Comparison of ENCODE assay signal across 28 cellular contexts in the genomic region with DNA sequence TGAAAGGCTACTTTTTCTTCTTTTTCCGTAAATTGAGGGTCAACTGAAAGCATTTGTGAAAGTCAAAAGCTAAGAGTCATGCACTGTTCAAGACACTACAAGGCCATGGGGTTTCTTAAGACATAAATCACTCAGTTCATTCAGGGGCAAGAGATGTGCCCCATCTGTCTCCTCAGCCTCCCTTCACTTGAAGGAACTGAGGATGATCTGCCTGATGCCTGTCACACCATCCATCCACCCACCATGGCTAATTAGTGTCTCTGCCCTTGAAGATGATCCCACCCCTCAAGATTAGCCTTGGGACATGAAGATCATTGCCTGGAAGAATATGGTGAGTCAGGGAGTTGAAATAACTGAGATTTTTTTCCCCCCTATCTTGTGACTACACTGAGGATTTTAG.
"Had no signal": no experiment of that assay in that cellular context is flagged by ENCODE, and none has a peak within 500 bp of the region (broad histone marks: within the 10 kb centered on the region; RNA-seq: fewer than 3 reads in every experiment).

No MANE protein-coding gene starts in this region.

- DNase-seq: activated CD4-positive, alpha-beta memory T cell treated with anti-CD3 and anti-CD28 coated beads, Interleukin-2, amount 10 ng/mL, durations not matched to agents 7 days and 5 days; activated CD4-positive, alpha-beta T cell treated with anti-CD3 and anti-CD28 coated beads for 1 hour; activated CD4-positive, alpha-beta T cell treated with anti-CD3 and anti-CD28 coated beads for 4 hours; activated CD4-positive, alpha-beta T cell treated with anti-CD3 and anti-CD28 coated beads, Interleukin-2, amount 10 ng/mL, durations not matched to agents 7 days and 5 days; activated CD4-positive, alpha-beta T cell treated with anti-CD3 and anti-CD28 coated beads, Interleukin-2, amount 50 U/mL, for 4 hours; activated CD8-positive, alpha-beta memory T cell treated with anti-CD3 and anti-CD28 coated beads, Interleukin-2, amount 50 U/mL, for 48 hours; activated gamma-delta T cell; activated naive CD4-positive, alpha-beta T cell; activated naive CD4-positive, alpha-beta T cell treated with anti-CD3 and anti-CD28 coated beads, Interleukin-2, amount 10 ng/mL, durations not matched to agents 7 days and 5 days; activated naive CD8-positive, alpha-beta T cell treated with anti-CD3 and anti-CD28 coated beads, Interleukin-2, amount 10 ng/mL, durations not matched to agents 7 days and 5 days; activated T-cell treated with anti-CD3 and anti-CD28 coated beads for 4 hours; activated T-cell treated with anti-CD3 and anti-CD28 coated beads, Interleukin-2, amount 50 U/mL, for 24 hours; activated T-cell treated with anti-CD3 and anti-CD28 coated beads, Interleukin-2, amount 50 U/mL, for 72 hours; central memory CD4-positive, alpha-beta T cell; cerebellar nuclear complex; colonic mucosa; effector CD8-positive, alpha-beta T cell; esophagus squamous epithelium; foreskin melanocyte; T-helper 2 cell had no signal

- H3K9me3 ChIP-seq: ascending aorta, breast epithelium, colonic mucosa, esophagus squamous epithelium, gastroesophageal sphincter had no signal

- H3K9me3 Mint-ChIP-seq: activated CD4-positive, alpha-beta memory T cell treated with anti-CD3 and anti-CD28 coated beads, Interleukin-2, amount 10 ng/mL, durations not matched to agents 7 days and 5 days; activated CD4-positive, alpha-beta T cell treated with anti-CD3 and anti-CD28 coated beads, Interleukin-2, amount 10 ng/mL, durations not matched to agents 7 days and 5 days; activated naive CD4-positive, alpha-beta T cell treated with anti-CD3 and anti-CD28 coated beads, Interleukin-2, amount 10 ng/mL, durations not matched to agents 7 days and 5 days; activated naive CD4-positive, alpha-beta T cell treated with anti-CD3 and anti-CD28 coated beads, Interleukin-2, amount 50 U/mL, for 72 hours; activated naive CD8-positive, alpha-beta T cell treated with anti-CD3 and anti-CD28 coated beads, Interleukin-2, amount 10 ng/mL, durations not matched to agents 7 days and 5 days; activated T-cell treated with anti-CD3 and anti-CD28 coated beads, Interleukin-2, amount 50 U/mL, for 24 hours; activated T-cell treated with anti-CD3 and anti-CD28 coated beads, Interleukin-2, amount 50 U/mL, for 72 hours; brain; WTC11 had no signal

- ATAC-seq: activated naive CD4-positive, alpha-beta T cell treated with anti-CD3 and anti-CD28 coated beads, Interleukin-2, amount 50 U/mL, for 72 hours; activated T-cell treated with anti-CD3 and anti-CD28 coated beads, Interleukin-2, amount 50 U/mL, for 72 hours; gastroesophageal sphincter; WTC11 had no signal

- H3K4me1 Mint-ChIP-seq: activated CD4-positive, alpha-beta T cell treated with anti-CD3 and anti-CD28 coated beads, Interleukin-2, amount 10 ng/mL, durations not matched to agents 7 days and 5 days; activated naive CD4-positive, alpha-beta T cell treated with anti-CD3 and anti-CD28 coated beads, Interleukin-2, amount 10 ng/mL, durations not matched to agents 7 days and 5 days; activated naive CD8-positive, alpha-beta T cell treated with anti-CD3 and anti-CD28 coated beads, Interleukin-2, amount 10 ng/mL, durations not matched to agents 7 days and 5 days; brain had no signal

- H3K36me3 ChIP-seq: ascending aorta, breast epithelium, cardiac muscle cell, colonic mucosa, esophagus squamous epithelium, gastroesophageal sphincter had no signal

- H3K36me3 Mint-ChIP-seq: activated naive CD4-positive, alpha-beta T cell treated with anti-CD3 and anti-CD28 coated beads, Interleukin-2, amount 10 ng/mL, durations not matched to agents 7 days and 5 days; activated naive CD4-positive, alpha-beta T cell treated with anti-CD3 and anti-CD28 coated beads, Interleukin-2, amount 50 U/mL, for 72 hours; activated naive CD8-positive, alpha-beta T cell treated with anti-CD3 and anti-CD28 coated beads, Interleukin-2, amount 10 ng/mL, durations not matched to agents 7 days and 5 days; brain; WTC11 had no signal

- H3K27me3 Mint-ChIP-seq: activated naive CD4-positive, alpha-beta T cell treated with anti-CD3 and anti-CD28 coated beads, Interleukin-2, amount 10 ng/mL, durations not matched to agents 7 days and 5 days; activated naive CD8-positive, alpha-beta T cell treated with anti-CD3 and anti-CD28 coated beads, Interleukin-2, amount 10 ng/mL, durations not matched to agents 7 days and 5 days had no signal

- H3K4me3 Mint-ChIP-seq: activated CD4-positive, alpha-beta memory T cell treated with anti-CD3 and anti-CD28 coated beads, Interleukin-2, amount 10 ng/mL, durations not matched to agents 7 days and 5 days; activated CD4-positive, alpha-beta T cell treated with anti-CD3 and anti-CD28 coated beads, Interleukin-2, amount 10 ng/mL, durations not matched to agents 7 days and 5 days; activated naive CD4-positive, alpha-beta T cell treated with anti-CD3 and anti-CD28 coated beads, Interleukin-2, amount 10 ng/mL, durations not matched to agents 7 days and 5 days; activated naive CD8-positive, alpha-beta T cell treated with anti-CD3 and anti-CD28 coated beads, Interleukin-2, amount 10 ng/mL, durations not matched to agents 7 days and 5 days; activated T-cell treated with anti-CD3 and anti-CD28 coated beads, Interleukin-2, amount 50 U/mL, for 24 hours; activated T-cell treated with anti-CD3 and anti-CD28 coated beads, Interleukin-2, amount 50 U/mL, for 72 hours; brain; WTC11 had no signal

- H3K4me3 ChIP-seq: ascending aorta, breast epithelium, cardiac muscle cell, colonic mucosa, esophagus squamous epithelium, gastroesophageal sphincter had no signal

- H3K27ac ChIP-seq: ascending aorta, cardiac muscle cell, colonic mucosa, epithelial cell of prostate, esophagus squamous epithelium, gastroesophageal sphincter had no signal

- H3K27ac Mint-ChIP-seq: activated CD4-positive, alpha-beta memory T cell treated with anti-CD3 and anti-CD28 coated beads, Interleukin-2, amount 10 ng/mL, durations not matched to agents 7 days and 5 days; activated CD4-positive, alpha-beta T cell treated with anti-CD3 and anti-CD28 coated beads, Interleukin-2, amount 10 ng/mL, durations not matched to agents 7 days and 5 days; activated naive CD4-positive, alpha-beta T cell treated with anti-CD3 and anti-CD28 coated beads, Interleukin-2, amount 10 ng/mL, durations not matched to agents 7 days and 5 days; activated naive CD4-positive, alpha-beta T cell treated with anti-CD3 and anti-CD28 coated beads, Interleukin-2, amount 50 U/mL, for 72 hours; activated naive CD8-positive, alpha-beta T cell treated with anti-CD3 and anti-CD28 coated beads, Interleukin-2, amount 10 ng/mL, durations not matched to agents 7 days and 5 days; activated T-cell treated with anti-CD3 and anti-CD28 coated beads, Interleukin-2, amount 50 U/mL, for 24 hours; activated T-cell treated with anti-CD3 and anti-CD28 coated beads, Interleukin-2, amount 50 U/mL, for 72 hours; WTC11 had no signal

- H3K27me3 ChIP-seq: ascending aorta, breast epithelium, cardiac muscle cell, colonic mucosa, esophagus squamous epithelium, gastroesophageal sphincter had no signal
